ENCODE assay signal across 21 cellular contexts in genomic region chr14:59347915-59348314, GRCh38.
DNase-seq lines count a peak whose midpoint lies in the region; TF ChIP-seq lines count a peak whose summit lies in the region.
"Had no signal": no experiment of that assay in that cellular context is flagged by ENCODE, and none has a peak within 500 bp of the region (broad histone marks: within the 10 kb centered on the region; RNA-seq: fewer than 3 reads in every experiment).

No MANE protein-coding gene starts in this region.

- no peaks in the 10 kb centered on the region for H3K79me2 ChIP-seq in OCI-LY7 (ENCODE audit: insufficient read depth, low read depth, low read length)

- H4K20me1 ChIP-seq in OCI-LY7 (ENCODE audit: insufficient read depth, low read length), result no peaks in the 10 kb centered on the region

- no peak for TF ChIP-seq EP300 in esophagus muscularis mucosa (IDR thresholded peaks at IDR 0.05)

- CTCF ChIA-PET in OCI-LY7 (lab: Charles Lee; ENCODE audit: unreplicated experiment), result no interaction called here

- H3K36me3 ChIP-seq in OCI-LY7 (ENCODE audit: insufficient read depth, low read length) (peaks cover 92% of the 10 kb centered on the region), esophagus muscularis mucosa (peaks cover 3 to 44% (median 15%) of the 10 kb centered on the region in 4 donors), prostate gland (no peaks in the 10 kb centered on the region), uterus (no peaks in the 10 kb centered on the region)
- H3K36me3 ChIP-seq: neutrophil had no signal

- intact Hi-C loops in OCI-LY7 (cut with micrococcal nuclease; ENCODE audit: unreplicated experiment) (no loop called here), esophagus muscularis mucosa (cut with DNase I) (no loop called here), prostate gland (cut with DNase I) (no loop called here), uterus (cut with DNase I; ENCODE audit: low total_unique reads) (no loop called here)

- no peak overlapping the region; the same call in 1 of the 2 replicates for H2AFZ ChIP-seq in OCI-LY7 (ENCODE audit: low read length)

- TF ChIP-seq CTCF in OCI-LY7 (conservative IDR thresholded peaks at IDR 0.05; ENCODE audit: low read length) (no peak), esophagus muscularis mucosa (IDR thresholded peaks at IDR 0.05) (no peak), prostate gland (IDR thresholded peaks at IDR 0.05) (no peak), uterus (IDR thresholded peaks at IDR 0.05) (no peak)

- H3K4me1 Mint-ChIP-seq in activated naive CD8-positive, alpha-beta T cell treated with anti-CD3 and anti-CD28 coated beads for 36 hours, result no peaks in the 10 kb centered on the region
- H3K4me1 Mint-ChIP-seq: activated CD4-positive, alpha-beta T cell treated with anti-CD3 and anti-CD28 coated beads for 36 hours; T-cell had no signal

- H3K4me3 ChIP-seq in OCI-LY7 (ENCODE audit: low read depth, low read length, poor library complexity, severe bottlenecking), result no peak overlapping the region
- no peak overlapping the region for H3K4me3 ChIP-seq in esophagus muscularis mucosa
- no peak overlapping the region for H3K4me3 ChIP-seq in prostate gland
- no peak overlapping the region for H3K4me3 ChIP-seq in uterus
- H3K4me3 ChIP-seq: testis had no signal

- H3K4me1 ChIP-seq in OCI-LY7 (ENCODE audit: insufficient read depth, low read length, poor library complexity, severe bottlenecking) (peaks cover 51% of the 10 kb centered on the region), esophagus muscularis mucosa (peaks cover 56 to 100% (median 100%) of the 10 kb centered on the region in 4 donors), prostate gland (replicated peaks) (no peaks in the 10 kb centered on the region), uterus (peaks cover 0 to 18% of the 10 kb centered on the region in 2 donors)

- H3K9me2 ChIP-seq in OCI-LY7 (ENCODE audit: insufficient read depth, low read length), result no peaks in the 10 kb centered on the region

- WGBS in esophagus muscularis mucosa, result 84% methylated on average over 3 of the region's 3 CpGs
- 87% methylated on average over 3 of the region's 3 CpGs for WGBS in prostate gland

- H3K36me3 Mint-ChIP-seq in activated naive CD8-positive, alpha-beta T cell treated with anti-CD3 and anti-CD28 coated beads for 36 hours, result peaks cover 3% of the 10 kb centered on the region

- H3K27me3 Mint-ChIP-seq in activated naive CD8-positive, alpha-beta T cell treated with anti-CD3 and anti-CD28 coated beads for 36 hours, result no peaks in the 10 kb centered on the region
- H3K27me3 Mint-ChIP-seq: activated CD4-positive, alpha-beta T cell treated with anti-CD3 and anti-CD28 coated beads for 36 hours; CD4-positive, alpha-beta T cell; effector memory CD8-positive, alpha-beta T cell; T-cell had no signal

- H3K9me3 Mint-ChIP-seq in activated naive CD8-positive, alpha-beta T cell treated with anti-CD3 and anti-CD28 coated beads for 36 hours, result no peaks in the 10 kb centered on the region
- H3K9me3 Mint-ChIP-seq: activated naive CD4-positive, alpha-beta T cell treated with anti-CD3 and anti-CD28 coated beads, Interleukin-2, amount 50 U/mL, for 72 hours; activated T-helper 1 cell treated with anti-CD3 and anti-CD28 coated beads, Interleukin-12 subunit alpha, Interleukin-12 subunit beta, Interleukin-2, Interleukin-4 antibody, amounts not matched to agents 30 ng/mL and 10 ng/mL and 1 ng/mL, durations not matched to agents 14 hours and 24 hours and 36 hours; CD4-positive, alpha-beta T cell; effector memory CD8-positive, alpha-beta T cell; T-cell had no signal

- H3K27ac ChIP-seq in OCI-LY7 (ENCODE audit: low read depth, low read length, poor library complexity, severe bottlenecking) (peak overlapping the region; percentile 81), esophagus muscularis mucosa (replicated peaks in 1 of 4) (peak overlapping the region; percentile 81 to 92 (median 84)), prostate gland (peak overlapping the region; percentile 1 to 24), uterus (peak overlapping the region; percentile 66 to 87)
- H3K27ac ChIP-seq: neutrophil had no signal

- no peak for DNase-seq in OCI-LY7 (ENCODE audit: low spot score)
- DNase-seq in esophagus muscularis mucosa (ENCODE audit: extremely low spot score), result no peak
- no peak for DNase-seq in prostate gland (ENCODE audit: low spot score)
- DNase-seq in uterus, result no peak
- no peak for DNase-seq in SIG-M5 treated with dmso at 0.1 percent for 504 hours (lab: John Stamatoyannopoulos, UW; ENCODE audit: unreplicated experiment)
- no peak for DNase-seq in activated gamma-delta T cell (lab: John Stamatoyannopoulos, UW)
- no peak for DNase-seq in activated naive CD8-positive, alpha-beta T cell treated with anti-CD3 and anti-CD28 coated beads for 36 hours
- DNase-seq: activated CD4-positive, alpha-beta T cell treated with anti-CD3 and anti-CD28 coated beads for 36 hours; CD4-positive, alpha-beta T cell; DMS53; effector memory CD8-positive, alpha-beta T cell; HCEC 1CT; head of caudate nucleus; NCI-H1092 treated with DMSO at 0.1 percent for 48 hours; NCI-H2107; NCI-H526 treated with DMSO at 0.1 percent for 48 hours; T-cell; testis had no signal

- no TSS peak for BruUV-seq in OCI-LY7 (replicated peaks; lab: Mats Ljungman, UMichigan)

- peak overlapping the region; percentile 63; the same call in 1 of the 2 replicates for H3K4me2 ChIP-seq in OCI-LY7 (ENCODE audit: low read length)

- H3K4me3 Mint-ChIP-seq in activated naive CD8-positive, alpha-beta T cell treated with anti-CD3 and anti-CD28 coated beads for 36 hours, result no peak overlapping the region
- H3K4me3 Mint-ChIP-seq: activated CD4-positive, alpha-beta T cell treated with anti-CD3 and anti-CD28 coated beads for 36 hours; activated T-helper 1 cell treated with anti-CD3 and anti-CD28 coated beads, Interleukin-12 subunit alpha, Interleukin-12 subunit beta, Interleukin-2, Interleukin-4 antibody, amounts not matched to agents 30 ng/mL and 10 ng/mL and 1 ng/mL, durations not matched to agents 14 hours and 24 hours and 36 hours; CD4-positive, alpha-beta T cell; effector memory CD8-positive, alpha-beta T cell; T-cell had no signal

- TF ChIP-seq POLR2A in esophagus muscularis mucosa (IDR thresholded peaks at IDR 0.05; ENCODE audit: low read depth), result no peak
- TF ChIP-seq POLR2A in prostate gland (IDR thresholded peaks at IDR 0.05), result no peak
- TF ChIP-seq POLR2A in uterus (IDR thresholded peaks at IDR 0.05), result no peak

- H3K27ac Mint-ChIP-seq in activated naive CD8-positive, alpha-beta T cell treated with anti-CD3 and anti-CD28 coated beads for 36 hours, result no peak overlapping the region
- H3K27ac Mint-ChIP-seq: activated CD4-positive, alpha-beta T cell treated with anti-CD3 and anti-CD28 coated beads for 36 hours; activated naive CD4-positive, alpha-beta T cell treated with anti-CD3 and anti-CD28 coated beads, Interleukin-2, amount 50 U/mL, for 72 hours; activated T-helper 1 cell treated with anti-CD3 and anti-CD28 coated beads, Interleukin-12 subunit alpha, Interleukin-12 subunit beta, Interleukin-2, Interleukin-4 antibody, amounts not matched to agents 30 ng/mL and 10 ng/mL and 1 ng/mL, durations not matched to agents 14 hours and 24 hours and 36 hours; CD4-positive, alpha-beta T cell; effector memory CD8-positive, alpha-beta T cell; T-cell had no signal

- H3K27me3 ChIP-seq in esophagus muscularis mucosa (no peaks in the 10 kb centered on the region), prostate gland (replicated peaks; ENCODE audit: insufficient read depth) (no peaks in the 10 kb centered on the region), uterus (no peaks in the 10 kb centered on the region)
- H3K27me3 ChIP-seq: neutrophil, testis had no signal

- POLR2A ChIA-PET in OCI-LY7 (lab: Charles Lee), result interaction anchor here (0.8 to 1.3 kb wide), 4 partner anchors 12 to 51 kb away, joined by 3 to 4 read pairs (median 3); no protein-coding TSS in a partner anchor

- H3K9me3 ChIP-seq in OCI-LY7 (ENCODE audit: low read length), result no peaks in the 10 kb centered on the region
- no peaks in the 10 kb centered on the region for H3K9me3 ChIP-seq in esophagus muscularis mucosa
- H3K9me3 ChIP-seq in prostate gland, result no peaks in the 10 kb centered on the region
- no peaks in the 10 kb centered on the region for H3K9me3 ChIP-seq in uterus
- H3K9me3 ChIP-seq: neutrophil, testis had no signal

Comparison
In these comparisons a context has a peak if more than half of its experiments do, and no peak if none do; other contexts are left out.
1. H3K27ac ChIP-seq: peak in every context shown above with its lines; median percentile 84 in esophagus muscularis mucosa; 81 in OCI-LY7; 76 in uterus; 12 in prostate gland.